2 cellular contexts compared by ENCODE assay signal in genomic region chr5:154543380-154543779, GRCh38.
TF ChIP-seq lines count a peak whose summit lies in the region.

No MANE protein-coding gene starts in this region.

TF ChIP-seq in GM12878, 131 proteins besides CTCF, POLR2A, EP300 and RAD21:
- no peak for TF ChIP-seq PAX8 (IDR thresholded peaks at IDR 0.05)

TF ChIP-seq in WTC11, 78 proteins besides CTCF, POLR2A, EP300 and RAD21:
- no peak for TF ChIP-seq PRDM15 (CRISPR knock-in tag; IDR thresholded peaks at IDR 0.05)
- no peak for TF ChIP-seq TCF7 (CRISPR knock-in tag; IDR thresholded peaks at IDR 0.05; ENCODE audit: low read depth)
- no peak for TF ChIP-seq ATF1 (CRISPR knock-in tag; IDR thresholded peaks at IDR 0.05)
- no peak for TF ChIP-seq JUN (CRISPR knock-in tag; IDR thresholded peaks at IDR 0.05)
- no peak for TF ChIP-seq GABPB1 (CRISPR knock-in tag; IDR thresholded peaks at IDR 0.05)
- TF ChIP-seq, protein P1, sequence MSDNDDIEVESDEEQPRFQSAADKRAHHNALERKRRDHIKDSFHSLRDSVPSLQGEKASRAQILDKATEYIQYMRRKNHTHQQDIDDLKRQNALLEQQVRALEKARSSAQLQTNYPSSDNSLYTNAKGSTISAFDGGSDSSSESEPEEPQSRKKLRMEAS (CRISPR knock-in tag; IDR thresholded peaks at IDR 0.05) = no peak
- no peak for TF ChIP-seq ZBTB21 (CRISPR knock-in tag; IDR thresholded peaks at IDR 0.05; ENCODE audit: borderline replicate concordance)
- TF ChIP-seq, protein P2, sequence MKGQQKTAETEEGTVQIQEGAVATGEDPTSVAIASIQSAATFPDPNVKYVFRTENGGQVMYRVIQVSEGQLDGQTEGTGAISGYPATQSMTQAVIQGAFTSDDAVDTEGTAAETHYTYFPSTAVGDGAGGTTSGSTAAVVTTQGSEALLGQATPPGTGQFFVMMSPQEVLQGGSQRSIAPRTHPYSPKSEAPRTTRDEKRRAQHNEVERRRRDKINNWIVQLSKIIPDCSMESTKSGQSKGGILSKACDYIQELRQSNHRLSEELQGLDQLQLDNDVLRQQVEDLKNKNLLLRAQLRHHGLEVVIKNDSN (CRISPR knock-in tag; IDR thresholded peaks at IDR 0.05) = no peak
